ENCODE assay signal across 18 cellular contexts in genomic region chr12:25307818-25308217, GRCh38.
"Had no signal": no experiment of that assay in that cellular context is flagged by ENCODE, and none has a peak within 500 bp of the region (broad histone marks: within the 10 kb centered on the region; RNA-seq: fewer than 3 reads in every experiment).

No MANE protein-coding gene starts in this region.

- H3K36me3 ChIP-seq: left lung, lower lobe of right lung, right atrium auricular region, sigmoid colon, stomach, thoracic aorta, transverse colon had no signal

- H3K27ac ChIP-seq: foreskin keratinocyte, left lung, lower lobe of right lung, right atrium auricular region, sigmoid colon, skin epidermis, stomach, thoracic aorta, transverse colon had no signal

- ATAC-seq: esophagus mucosa, foreskin keratinocyte, left lung, lower lobe of right lung, natural killer cell had no signal

- H3K4me3 ChIP-seq: left lung, lower lobe of right lung, right atrium auricular region, sigmoid colon, skin epidermis, stomach, thoracic aorta, transverse colon had no signal

- H3K27me3 ChIP-seq: foreskin keratinocyte, left lung, right atrium auricular region, sigmoid colon, stomach, transverse colon had no signal

- H3K9me3 ChIP-seq: left lung, lower lobe of right lung, right atrium auricular region, sigmoid colon, stomach, thoracic aorta, transverse colon had no signal

- H3K4me1 ChIP-seq: left lung, lower lobe of right lung, right atrium auricular region, stomach, transverse colon had no signal

- DNase-seq: effector memory CD4-positive, alpha-beta T cell; immature natural killer cell; left lung; lower lobe of right lung; natural killer cell; posterior cingulate gyrus; sigmoid colon; stimulated activated CD4-positive, alpha-beta T cell treated with anti-CD3 and anti-CD28 coated beads, Interleukin-2, amount 100 ng/mL, for 24 hours; stimulated activated CD4-positive, alpha-beta T cell treated with anti-CD3 and anti-CD28 coated beads, Interleukin-4, amount 100 ng/mL, for 4 hours; stimulated activated naive CD4-positive, alpha-beta T cell; stomach; substantia nigra; transverse colon had no signal
